1 cellular context compared by ENCODE assay signal in the genomic region with DNA sequence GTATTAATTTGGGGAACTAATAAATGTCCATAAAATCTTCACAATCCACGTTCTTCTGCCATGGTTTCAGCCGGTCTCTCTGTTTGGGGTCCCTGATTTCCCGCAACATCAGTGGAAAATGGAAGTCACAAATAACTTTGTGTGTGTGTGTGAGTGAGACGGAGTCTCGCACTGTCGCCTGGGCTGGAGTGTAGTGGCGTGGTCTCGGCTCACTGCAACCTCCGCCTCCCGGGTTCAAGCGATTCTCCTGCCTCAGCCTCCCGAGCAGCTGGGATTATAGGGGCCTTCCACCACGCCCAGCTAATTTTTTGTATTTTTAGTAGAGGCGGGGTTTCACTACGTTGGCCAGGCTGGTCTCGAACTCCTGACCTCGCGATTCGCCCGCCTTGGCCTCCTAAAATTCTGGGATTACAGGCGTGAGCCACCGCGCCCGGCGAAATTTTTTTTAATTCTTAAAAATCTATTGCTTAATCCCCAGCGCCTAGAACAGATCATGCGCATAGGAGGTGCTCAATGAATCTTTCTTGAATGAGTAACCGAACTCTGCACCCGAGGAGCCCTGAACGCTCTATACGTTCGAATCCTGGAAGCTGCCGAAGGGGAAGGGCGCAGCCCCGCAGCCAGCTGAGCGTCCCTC.
A peak's percentile ranks its signal among the peaks of the same experiment; 100 is the strongest.
TF ChIP-seq lines count a peak whose summit lies in the region.
"Not testable (repeated sequence)": the region's sequence is repeated elsewhere in the genome, so short reads cannot be mapped to it uniquely, and the experiment has no call there.

No MANE protein-coding gene starts in this region.

TF ChIP-seq in HepG2, 621 proteins besides CTCF, POLR2A, EP300 and RAD21:
- TF ChIP-seq MED13 (CRISPR knock-in tag; IDR thresholded peaks at IDR 0.05) (0 out of 2 replicates have a peak, but pooled peaks have one; percentile 8), ZNF224 (CRISPR knock-in tag; IDR thresholded peaks at IDR 0.05) (0 out of 2 replicates have a peak, but pooled peaks have one; percentile 90), DZIP1 (CRISPR knock-in tag; IDR thresholded peaks at IDR 0.05) (peak; percentile 24; the same call in 1 of the 2 replicates), ZMYM3 (CRISPR knock-in tag; IDR thresholded peaks at IDR 0.05) (0 out of 2 replicates have a peak, but pooled peaks have one; percentile 58), ADNP (CRISPR knock-in tag; IDR thresholded peaks at IDR 0.05) (peak; percentile 41; the same call in 1 of the 2 replicates), HNF4G (IDR thresholded peaks at IDR 0.05; ENCODE audit: borderline replicate concordance, low read depth, low read length) (peak; percentile 23; the same call in 1 of the 2 replicates), ZNF841 (CRISPR knock-in tag; IDR thresholded peaks at IDR 0.05; ENCODE audit: borderline replicate concordance) (0 out of 2 replicates have a peak, but pooled peaks have one; percentile 18), ZFYVE20 (CRISPR knock-in tag; IDR thresholded peaks at IDR 0.05; ENCODE audit: borderline replicate concordance, low read depth) (0 out of 2 replicates have a peak, but pooled peaks have one; percentile 23), HNF4A (CRISPR knock-in tag; IDR thresholded peaks at IDR 0.05) (0 out of 2 replicates have a peak, but pooled peaks have one; percentile 43), ZNF589 (CRISPR knock-in tag; conservative IDR thresholded peaks at IDR 0.05) (0 out of 2 replicates have a peak, but pooled peaks have one; percentile 79), TRAFD1 (CRISPR knock-in tag; IDR thresholded peaks at IDR 0.05; ENCODE audit: borderline replicate concordance) (peak; percentile 89; the same call in 1 of the 2 replicates), CHD4 (IDR thresholded peaks at IDR 0.05; ENCODE audit: borderline replicate concordance, low read length) (peak; percentile 36; the same call in 1 of the 2 replicates), ZC3H13 (CRISPR knock-in tag; IDR thresholded peaks at IDR 0.05) (0 out of 2 replicates have a peak, but pooled peaks have one; percentile 77), CEBPB (IDR thresholded peaks at IDR 0.05; ENCODE audit: borderline replicate concordance, low read depth, low read length) (peak; percentile 74), ARID3A (IDR thresholded peaks at IDR 0.05; ENCODE audit: low read depth, low read length) (peak; percentile 7; the same call in 1 of the 2 replicates), ZNF441 (CRISPR knock-in tag; IDR thresholded peaks at IDR 0.05; ENCODE audit: borderline replicate concordance) (peak; percentile 90), CEBPG (CRISPR knock-in tag; IDR thresholded peaks at IDR 0.05) (peak; percentile 39), ZNF3 (CRISPR knock-in tag; IDR thresholded peaks at IDR 0.05) (peak; percentile 95), ZNF234 (CRISPR knock-in tag; conservative IDR thresholded peaks at IDR 0.05) (0 out of 2 replicates have a peak, but pooled peaks have one; percentile 8), ZNF44 (CRISPR knock-in tag; IDR thresholded peaks at IDR 0.05) (peak; percentile 15), SIX1 (CRISPR knock-in tag; IDR thresholded peaks at IDR 0.05; ENCODE audit: borderline replicate concordance) (0 out of 2 replicates have a peak, but pooled peaks have one; percentile 14)
- not testable (repeated sequence) for TF ChIP-seq HNF4G (CRISPR knock-in tag; IDR thresholded peaks at IDR 0.05; ENCODE audit: borderline replicate concordance, low read depth)
- TF ChIP-seq, protein P1, sequence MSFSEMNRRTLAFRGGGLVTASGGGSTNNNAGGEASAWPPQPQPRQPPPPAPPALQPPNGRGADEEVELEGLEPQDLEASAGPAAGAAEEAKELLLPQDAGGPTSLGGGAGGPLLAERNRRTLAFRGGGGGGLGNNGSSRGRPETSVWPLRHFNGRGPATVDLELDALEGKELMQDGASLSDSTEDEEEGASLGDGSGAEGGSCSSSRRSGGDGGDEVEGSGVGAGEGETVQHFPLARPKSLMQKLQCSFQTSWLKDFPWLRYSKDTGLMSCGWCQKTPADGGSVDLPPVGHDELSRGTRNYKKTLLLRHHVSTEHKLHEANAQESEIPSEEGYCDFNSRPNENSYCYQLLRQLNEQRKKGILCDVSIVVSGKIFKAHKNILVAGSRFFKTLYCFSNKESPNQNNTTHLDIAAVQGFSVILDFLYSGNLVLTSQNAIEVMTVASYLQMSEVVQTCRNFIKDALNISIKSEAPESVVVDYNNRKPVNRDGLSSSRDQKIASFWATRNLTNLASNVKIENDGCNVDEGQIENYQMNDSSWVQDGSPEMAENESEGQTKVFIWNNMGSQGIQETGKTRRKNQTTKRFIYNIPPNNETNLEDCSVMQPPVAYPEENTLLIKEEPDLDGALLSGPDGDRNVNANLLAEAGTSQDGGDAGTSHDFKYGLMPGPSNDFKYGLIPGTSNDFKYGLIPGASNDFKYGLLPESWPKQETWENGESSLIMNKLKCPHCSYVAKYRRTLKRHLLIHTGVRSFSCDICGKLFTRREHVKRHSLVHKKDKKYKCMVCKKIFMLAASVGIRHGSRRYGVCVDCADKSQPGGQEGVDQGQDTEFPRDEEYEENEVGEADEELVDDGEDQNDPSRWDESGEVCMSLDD (CRISPR knock-in tag; IDR thresholded peaks at IDR 0.05; ENCODE audit: borderline replicate concordance): 0 out of 2 replicates have a peak, but pooled peaks have one; percentile 45
- TF ChIP-seq, protein P2, sequence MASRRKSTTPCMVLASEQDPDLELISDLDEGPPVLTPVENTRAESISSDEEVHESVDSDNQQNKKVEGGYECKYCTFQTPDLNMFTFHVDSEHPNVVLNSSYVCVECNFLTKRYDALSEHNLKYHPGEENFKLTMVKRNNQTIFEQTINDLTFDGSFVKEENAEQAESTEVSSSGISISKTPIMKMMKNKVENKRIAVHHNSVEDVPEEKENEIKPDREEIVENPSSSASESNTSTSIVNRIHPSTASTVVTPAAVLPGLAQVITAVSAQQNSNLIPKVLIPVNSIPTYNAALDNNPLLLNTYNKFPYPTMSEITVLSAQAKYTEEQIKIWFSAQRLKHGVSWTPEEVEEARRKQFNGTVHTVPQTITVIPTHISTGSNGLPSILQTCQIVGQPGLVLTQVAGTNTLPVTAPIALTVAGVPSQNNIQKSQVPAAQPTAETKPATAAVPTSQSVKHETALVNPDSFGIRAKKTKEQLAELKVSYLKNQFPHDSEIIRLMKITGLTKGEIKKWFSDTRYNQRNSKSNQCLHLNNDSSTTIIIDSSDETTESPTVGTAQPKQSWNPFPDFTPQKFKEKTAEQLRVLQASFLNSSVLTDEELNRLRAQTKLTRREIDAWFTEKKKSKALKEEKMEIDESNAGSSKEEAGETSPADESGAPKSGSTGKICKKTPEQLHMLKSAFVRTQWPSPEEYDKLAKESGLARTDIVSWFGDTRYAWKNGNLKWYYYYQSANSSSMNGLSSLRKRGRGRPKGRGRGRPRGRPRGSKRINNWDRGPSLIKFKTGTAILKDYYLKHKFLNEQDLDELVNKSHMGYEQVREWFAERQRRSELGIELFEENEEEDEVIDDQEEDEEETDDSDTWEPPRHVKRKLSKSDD (CRISPR knock-in tag; IDR thresholded peaks at IDR 0.05; ENCODE audit: low read depth): peak; percentile 6; the same call in 1 of the 2 replicates
TF ChIP-seq in HepG2: peak in this region for 23; not testable (repeated sequence) for 598.
